ENCODE assay signal across 1 cellular context in the genomic region with DNA sequence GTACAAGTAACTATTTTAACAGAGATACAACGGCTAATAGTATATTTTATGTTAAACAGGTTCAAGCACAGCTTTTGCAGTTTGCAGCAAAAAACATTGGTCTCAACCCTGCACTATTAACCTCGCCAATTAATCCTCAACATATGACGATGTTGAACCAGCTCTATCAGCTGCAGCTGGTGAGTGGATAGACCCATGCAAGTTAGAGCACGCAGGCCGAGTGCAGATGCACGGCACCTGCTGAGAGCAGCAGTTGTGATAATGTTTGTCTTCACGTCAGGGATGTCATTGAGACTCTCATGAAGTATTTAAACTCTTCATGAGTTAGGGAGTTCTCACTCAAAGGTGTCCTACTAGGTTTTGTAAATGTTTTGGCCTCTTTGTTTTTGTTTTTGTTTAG.
TF ChIP-seq lines count a peak whose summit lies in the region.

No MANE protein-coding gene starts in this region.

TF ChIP-seq in HepG2, 621 proteins besides CTCF, POLR2A, EP300 and RAD21 (continued from another document):
- TF ChIP-seq, protein P1, sequence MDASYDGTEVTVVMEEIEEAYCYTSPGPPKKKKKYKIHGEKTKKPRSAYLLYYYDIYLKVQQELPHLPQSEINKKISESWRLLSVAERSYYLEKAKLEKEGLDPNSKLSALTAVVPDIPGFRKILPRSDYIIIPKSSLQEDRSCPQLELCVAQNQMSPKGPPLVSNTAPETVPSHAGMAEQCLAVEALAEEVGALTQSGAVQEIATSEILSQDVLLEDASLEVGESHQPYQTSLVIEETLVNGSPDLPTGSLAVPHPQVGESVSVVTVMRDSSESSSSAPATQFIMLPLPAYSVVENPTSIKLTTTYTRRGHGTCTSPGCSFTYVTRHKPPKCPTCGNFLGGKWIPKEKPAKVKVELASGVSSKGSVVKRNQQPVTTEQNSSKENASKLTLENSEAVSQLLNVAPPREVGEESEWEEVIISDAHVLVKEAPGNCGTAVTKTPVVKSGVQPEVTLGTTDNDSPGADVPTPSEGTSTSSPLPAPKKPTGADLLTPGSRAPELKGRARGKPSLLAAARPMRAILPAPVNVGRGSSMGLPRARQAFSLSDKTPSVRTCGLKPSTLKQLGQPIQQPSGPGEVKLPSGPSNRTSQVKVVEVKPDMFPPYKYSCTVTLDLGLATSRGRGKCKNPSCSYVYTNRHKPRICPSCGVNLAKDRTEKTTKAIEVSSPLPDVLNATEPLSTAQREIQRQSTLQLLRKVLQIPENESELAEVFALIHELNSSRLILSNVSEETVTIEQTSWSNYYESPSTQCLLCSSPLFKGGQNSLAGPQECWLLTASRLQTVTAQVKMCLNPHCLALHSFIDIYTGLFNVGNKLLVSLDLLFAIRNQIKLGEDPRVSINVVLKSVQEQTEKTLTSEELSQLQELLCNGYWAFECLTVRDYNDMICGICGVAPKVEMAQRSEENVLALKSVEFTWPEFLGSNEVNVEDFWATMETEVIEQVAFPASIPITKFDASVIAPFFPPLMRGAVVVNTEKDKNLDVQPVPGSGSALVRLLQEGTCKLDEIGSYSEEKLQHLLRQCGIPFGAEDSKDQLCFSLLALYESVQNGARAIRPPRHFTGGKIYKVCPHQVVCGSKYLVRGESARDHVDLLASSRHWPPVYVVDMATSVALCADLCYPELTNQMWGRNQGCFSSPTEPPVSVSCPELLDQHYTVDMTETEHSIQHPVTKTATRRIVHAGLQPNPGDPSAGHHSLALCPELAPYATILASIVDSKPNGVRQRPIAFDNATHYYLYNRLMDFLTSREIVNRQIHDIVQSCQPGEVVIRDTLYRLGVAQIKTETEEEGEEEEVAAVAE (CRISPR knock-in tag; IDR thresholded peaks at IDR 0.05; ENCODE audit: borderline replicate concordance): no peak
- TF ChIP-seq RBFOX2 (IDR thresholded peaks at IDR 0.05; ENCODE audit: low read depth, low read length): no peak
- no peak for TF ChIP-seq SOX13 (IDR thresholded peaks at IDR 0.05)
- TF ChIP-seq SOX13 (CRISPR knock-in tag; conservative IDR thresholded peaks at IDR 0.05 in 1 of 2, IDR thresholded peaks at IDR 0.05 in 1 of 2): no peak
- no peak for TF ChIP-seq PHF5A (CRISPR knock-in tag; IDR thresholded peaks at IDR 0.05; ENCODE audit: low read depth, unreplicated experiment)
- TF ChIP-seq CHD4 (IDR thresholded peaks at IDR 0.05; ENCODE audit: borderline replicate concordance, low read length): no peak
- TF ChIP-seq PTBP1 (IDR thresholded peaks at IDR 0.05; ENCODE audit: low read depth, low read length, poor library complexity, severe bottlenecking): no peak
- TF ChIP-seq, protein P2, sequence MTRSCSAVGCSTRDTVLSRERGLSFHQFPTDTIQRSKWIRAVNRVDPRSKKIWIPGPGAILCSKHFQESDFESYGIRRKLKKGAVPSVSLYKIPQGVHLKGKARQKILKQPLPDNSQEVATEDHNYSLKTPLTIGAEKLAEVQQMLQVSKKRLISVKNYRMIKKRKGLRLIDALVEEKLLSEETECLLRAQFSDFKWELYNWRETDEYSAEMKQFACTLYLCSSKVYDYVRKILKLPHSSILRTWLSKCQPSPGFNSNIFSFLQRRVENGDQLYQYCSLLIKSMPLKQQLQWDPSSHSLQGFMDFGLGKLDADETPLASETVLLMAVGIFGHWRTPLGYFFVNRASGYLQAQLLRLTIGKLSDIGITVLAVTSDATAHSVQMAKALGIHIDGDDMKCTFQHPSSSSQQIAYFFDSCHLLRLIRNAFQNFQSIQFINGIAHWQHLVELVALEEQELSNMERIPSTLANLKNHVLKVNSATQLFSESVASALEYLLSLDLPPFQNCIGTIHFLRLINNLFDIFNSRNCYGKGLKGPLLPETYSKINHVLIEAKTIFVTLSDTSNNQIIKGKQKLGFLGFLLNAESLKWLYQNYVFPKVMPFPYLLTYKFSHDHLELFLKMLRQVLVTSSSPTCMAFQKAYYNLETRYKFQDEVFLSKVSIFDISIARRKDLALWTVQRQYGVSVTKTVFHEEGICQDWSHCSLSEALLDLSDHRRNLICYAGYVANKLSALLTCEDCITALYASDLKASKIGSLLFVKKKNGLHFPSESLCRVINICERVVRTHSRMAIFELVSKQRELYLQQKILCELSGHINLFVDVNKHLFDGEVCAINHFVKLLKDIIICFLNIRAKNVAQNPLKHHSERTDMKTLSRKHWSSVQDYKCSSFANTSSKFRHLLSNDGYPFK (CRISPR knock-in tag; IDR thresholded peaks at IDR 0.05; ENCODE audit: borderline replicate concordance): no peak
- TF ChIP-seq ZSCAN20 (CRISPR knock-in tag; IDR thresholded peaks at IDR 0.05; ENCODE audit: borderline replicate concordance): no peak
TF ChIP-seq in HepG2: peak in this region for 0.
